Comparison of ENCODE assay signal across 18 cellular contexts in the genomic region with DNA sequence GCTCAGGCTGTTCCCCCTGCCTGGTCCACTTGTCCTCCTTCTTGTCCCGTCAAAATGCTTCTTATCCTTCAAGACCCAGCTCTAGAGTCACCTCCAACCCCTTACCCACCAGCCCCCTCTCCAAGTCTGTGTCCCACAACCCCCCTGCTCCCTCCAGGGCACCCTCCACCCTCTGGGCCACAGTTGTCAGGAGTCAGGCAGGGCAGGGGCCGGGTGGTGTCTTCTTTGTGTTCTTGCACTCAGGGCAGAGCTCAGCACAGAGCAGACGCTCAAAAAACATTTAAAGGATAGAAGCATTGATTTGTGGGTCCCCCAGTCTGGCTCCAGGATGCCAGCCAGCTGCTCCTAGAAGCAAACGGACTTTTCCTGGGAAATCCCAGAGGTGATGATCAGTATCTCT. TPM values are rescaled to one million over a fixed set of nuclear protein-coding genes. Genes with fewer than 3 reads are reported as not detected.
DNase-seq lines count a peak whose midpoint lies in the region; ATAC-seq, FAIRE-seq and TF ChIP-seq lines count a peak whose summit lies in the region.
"Had no signal": no experiment of that assay in that cellular context is flagged by ENCODE, and none has a peak within 500 bp of the region (broad histone marks: within the 10 kb centered on the region; RNA-seq: fewer than 3 reads in every experiment).

No MANE protein-coding gene starts in this region.

- no peak for DNase-seq in AG04450 (ENCODE audit: low read depth, low spot score)
- DNase-seq in RWPE1 (ENCODE audit: low spot score), result no peak
- DNase-seq in mesenchymal stem cell, result peak; percentile 54
- no peak for DNase-seq in small intestine
- no peak for DNase-seq in activated naive CD8-positive, alpha-beta T cell treated with anti-CD3 and anti-CD28 coated beads, Interleukin-2, amount 50 U/mL, for 24 hours
- DNase-seq in NCI-H1417 (lab: John Stamatoyannopoulos, UW), result no peak
- DNase-seq: AML-193; Caco-2; CD8-positive, alpha-beta memory T cell; DMS53; KBM-7 had no signal

- H3K4me3 Mint-ChIP-seq in activated naive CD8-positive, alpha-beta T cell treated with anti-CD3 and anti-CD28 coated beads, Interleukin-2, amount 50 U/mL, for 24 hours, result no peak overlapping the region
- H3K4me3 Mint-ChIP-seq: CD8-positive, alpha-beta memory T cell had no signal

- H3K36me3 ChIP-seq in mesenchymal stem cell (ENCODE audit: control insufficient read depth in 1 of 2, insufficient read depth in 2 of 2, low read depth in 1 of 2, low read length in 2 of 2) (peaks cover 58 to 89% of the 10 kb centered on the region in 2 experiments), small intestine (ENCODE audit: control insufficient read depth in 2 of 2, insufficient read depth in 2 of 2, low read length in 2 of 2) (no peaks in the 10 kb centered on the region)
- H3K36me3 ChIP-seq: BLaER1 had no signal

- H3K27me3 ChIP-seq in AG04450 (ENCODE audit: control insufficient read depth, insufficient read depth, low read length) (no peaks in the 10 kb centered on the region), mesenchymal stem cell (ENCODE audit: control insufficient read depth in 1 of 2, insufficient read depth in 1 of 2, low read length in 2 of 2) (no peaks in the 10 kb centered on the region), small intestine (ENCODE audit: control insufficient read depth in 2 of 2, insufficient read depth in 2 of 2, low read length in 2 of 2) (no peaks in the 10 kb centered on the region)
- H3K27me3 ChIP-seq: BLaER1 had no signal

- no peak overlapping the region for H3K27ac Mint-ChIP-seq in activated naive CD8-positive, alpha-beta T cell treated with anti-CD3 and anti-CD28 coated beads, Interleukin-2, amount 50 U/mL, for 24 hours
- H3K27ac Mint-ChIP-seq: CD8-positive, alpha-beta memory T cell had no signal

- WGBS in mesenchymal stem cell, result 54% methylated on average over 4 of the region's 4 CpGs
- 51 to 65% (median 61%) methylated on average over 4 of the region's 4 CpGs for WGBS in small intestine, 3 donors

- no peak overlapping the region for H2AK5ac ChIP-seq in mesenchymal stem cell (ENCODE audit: low read length, severe bottlenecking)

- no peak overlapping the region for H3K23ac ChIP-seq in mesenchymal stem cell (ENCODE audit: low read length in 2 of 2)

- peaks cover 25% of the 10 kb centered on the region for H3K79me1 ChIP-seq in mesenchymal stem cell (replicated peaks; ENCODE audit: low read length, poor library complexity, severe bottlenecking)

- TF ChIP-seq CTCF in AG04450 (IDR thresholded peaks at IDR 0.05; ENCODE audit: low read depth, low read length) (no peak), RWPE1 (conservative IDR thresholded peaks at IDR 0.05; ENCODE audit: low read depth) (no peak)

- H3K4me1 ChIP-seq in mesenchymal stem cell (ENCODE audit: control insufficient read depth, insufficient read depth, low read depth, low read length) (peaks cover 22% of the 10 kb centered on the region), small intestine (ENCODE audit: control insufficient read depth in 2 of 2, insufficient read depth in 1 of 2, low read depth in 1 of 2, low read length in 1 of 2) (peaks cover 6 to 9% of the 10 kb centered on the region in 2 donors)
- H3K4me1 ChIP-seq: BLaER1 had no signal

- no peak overlapping the region for H3K4me2 ChIP-seq in mesenchymal stem cell (ENCODE audit: low read length, poor library complexity, severe bottlenecking)
- H3K4me2 ChIP-seq: BLaER1 had no signal

- POLR2A ChIA-PET in AG04450 (lab: Yijun Ruan, JAX), result interaction anchor here (0.6 kb wide), 1 partner anchor 20 kb away, joined by 4 read pairs; no protein-coding TSS in a partner anchor
- POLR2A ChIA-PET in RWPE1 (lab: Yijun Ruan, JAX; ENCODE audit: low non-redundant PET), result no interaction called here

- peak overlapping the region in 1 of 2 experiments; percentile 22 for H3K18ac ChIP-seq in mesenchymal stem cell (ENCODE audit: low read depth in 1 of 2, low read length in 2 of 2)

- no peak for ATAC-seq in activated naive CD8-positive, alpha-beta T cell treated with anti-CD3 and anti-CD28 coated beads, Interleukin-2, amount 50 U/mL, for 24 hours
- ATAC-seq in GM21737 (IDR thresholded peaks at IDR 0.05; ENCODE audit: unreplicated experiment), result no peak
- ATAC-seq: GM12878, HCT116 had no signal

- no peak overlapping the region for H3K4ac ChIP-seq in mesenchymal stem cell (ENCODE audit: low read depth in 1 of 2, low read length in 2 of 2)

- H3K27me3 Mint-ChIP-seq in activated naive CD8-positive, alpha-beta T cell treated with anti-CD3 and anti-CD28 coated beads, Interleukin-2, amount 50 U/mL, for 24 hours, result no peaks in the 10 kb centered on the region

- CTCF ChIA-PET in AG04450 (lab: Charles Lee) (interaction anchor here (0.5 to 0.8 kb wide), 2 partner anchors 34 to 138 kb away, joined by 3 read pairs; no protein-coding TSS in a partner anchor), RWPE1 (lab: Yijun Ruan, JAX) (no interaction called here)

- H4K8ac ChIP-seq in mesenchymal stem cell (ENCODE audit: low read length), result no peak overlapping the region

- H3K4me3 ChIP-seq in AG04450 (ENCODE audit: low read depth, low read length) (no peak overlapping the region), mesenchymal stem cell (ENCODE audit: insufficient read depth in 1 of 2, low read depth in 1 of 2, low read length in 2 of 2) (no peak overlapping the region), small intestine (ENCODE audit: low read depth in 1 of 2, low read length in 2 of 2) (no peak overlapping the region)
- H3K4me3 ChIP-seq: BLaER1, GM12878 had no signal

- no peaks in the 10 kb centered on the region for H3K36me3 Mint-ChIP-seq in activated naive CD8-positive, alpha-beta T cell treated with anti-CD3 and anti-CD28 coated beads, Interleukin-2, amount 50 U/mL, for 24 hours (ENCODE audit: low read depth)
- H3K36me3 Mint-ChIP-seq: CD8-positive, alpha-beta memory T cell had no signal

- H3K4me1 Mint-ChIP-seq in activated naive CD8-positive, alpha-beta T cell treated with anti-CD3 and anti-CD28 coated beads, Interleukin-2, amount 50 U/mL, for 24 hours, result no peaks in the 10 kb centered on the region
- H3K4me1 Mint-ChIP-seq: CD8-positive, alpha-beta memory T cell had no signal

- FAIRE-seq in small intestine (lab: Jason Lieb, UNC), result no peak
- FAIRE-seq: GM12878, GM18507 had no signal

- no peak overlapping the region for H2BK15ac ChIP-seq in mesenchymal stem cell (ENCODE audit: low read depth, poor library complexity, severe bottlenecking)

- no peak overlapping the region for H3K9ac ChIP-seq in mesenchymal stem cell (ENCODE audit: low read length)
- H3K9ac ChIP-seq: BLaER1 had no signal

- H3K27ac ChIP-seq in AG04450 (ENCODE audit: low read depth, low read length) (peak overlapping the region; percentile 3), RWPE1 (peak overlapping the region; percentile 35; the same call in 1 of the 2 replicates), mesenchymal stem cell (ENCODE audit: low read length, poor library complexity, severe bottlenecking) (no peak overlapping the region), small intestine (ENCODE audit: low read depth in 1 of 2, low read length in 1 of 2) (peak overlapping the region; percentile 78 to 81)
- H3K27ac ChIP-seq: 22Rv1, BLaER1, HL-60 had no signal

- H2AFZ ChIP-seq in mesenchymal stem cell (ENCODE audit: low read depth, low read length), result no peak overlapping the region

- H3K14ac ChIP-seq in mesenchymal stem cell (ENCODE audit: low read length in 2 of 2), result no peak overlapping the region

- H3K9me3 Mint-ChIP-seq in activated naive CD8-positive, alpha-beta T cell treated with anti-CD3 and anti-CD28 coated beads, Interleukin-2, amount 50 U/mL, for 24 hours, result no peaks in the 10 kb centered on the region
- H3K9me3 Mint-ChIP-seq: CD8-positive, alpha-beta memory T cell had no signal

- H2BK120ac ChIP-seq in mesenchymal stem cell (ENCODE audit: low read depth, low read length), result no peak overlapping the region

- peaks cover 5% of the 10 kb centered on the region; the same call in 1 of the 2 replicates for H3K9me3 ChIP-seq in AG04450 (ENCODE audit: control insufficient read depth, insufficient read depth, low read length)
- no peaks in the 10 kb centered on the region for H3K9me3 ChIP-seq in mesenchymal stem cell (ENCODE audit: control insufficient read depth, low read length)
- no peaks in the 10 kb centered on the region for H3K9me3 ChIP-seq in small intestine (ENCODE audit: control insufficient read depth, low read depth)
- H3K9me3 ChIP-seq: BLaER1 had no signal

- H4K91ac ChIP-seq in mesenchymal stem cell (ENCODE audit: low read length), result no peak overlapping the region

- no peak overlapping the region for H2BK12ac ChIP-seq in mesenchymal stem cell (ENCODE audit: low read length in 2 of 2)

- H2BK5ac ChIP-seq in mesenchymal stem cell (ENCODE audit: low read depth, low read length, poor library complexity, severe bottlenecking), result no peak overlapping the region

RNA-seq across cellular contexts. Expression of gene BDKRB1, which starts 17.3 kb away (rescaled TPM):
- 160 and 215 TPM in 2 replicates for polyA plus RNA-seq in AG04450 (2011; rRNA removed)
- polyA minus RNA-seq in AG04450 (2011; rRNA and poly(A)+ RNA removed), result 155 and 203 TPM in 2 replicates
- polyA plus RNA-seq in mesenchymal stem cell (2013, experiment 1 of 2), result 18.7 TPM
- 18.7 TPM for polyA plus RNA-seq in mesenchymal stem cell (2013, experiment 2 of 2)
- polyA plus RNA-seq in small intestine, result 1 to 10 TPM; 1.1 to 4.3 (median 2.1) TPM
- polyA plus RNA-seq: CD8-positive, alpha-beta memory T cell; GM12878 had no signal

RNA-seq across cellular contexts. Expression of gene BDKRB2, which starts 34.0 kb away (rescaled TPM):
- polyA plus RNA-seq in AG04450 (2011; rRNA removed), result 182 and 212 TPM in 2 replicates
- 383 and 523 TPM in 2 replicates for polyA minus RNA-seq in AG04450 (2011; rRNA and poly(A)+ RNA removed)
- 16.1 TPM for polyA plus RNA-seq in mesenchymal stem cell (2013, experiment 1 of 2)
- 16.1 TPM for polyA plus RNA-seq in mesenchymal stem cell (2013, experiment 2 of 2)
- 1 to 10 TPM; 1.3 to 8.2 (median 4.1) TPM for polyA plus RNA-seq in small intestine
- polyA plus RNA-seq: CD8-positive, alpha-beta memory T cell had no signal

Comparison
In these comparisons a context has a peak if more than half of its experiments do, and no peak if none do; other contexts are left out.
1. RNA of gene BDKRB1, which starts 17.3 kb away (polyA plus RNA-seq): 160 to 215 TPM in AG04450; 1.1 to 4.3 TPM in small intestine; every median in the first group is over 10 times any median in the second.
2. RNA of gene BDKRB2, which starts 34.0 kb away (polyA plus RNA-seq): 182 to 212 TPM in AG04450; 1.3 to 8.2 TPM in small intestine; every median in the first group is over 10 times any median in the second.